In genomic region chr1:2242814-2243725, GRCh38 we compare ENCODE assay signal across 14 cellular contexts. TPM values are rescaled to one million over a fixed set of nuclear protein-coding genes. Genes with fewer than 3 reads are reported as not detected.
DNase-seq lines count a peak whose midpoint lies in the region; ATAC-seq, FAIRE-seq and TF ChIP-seq lines count a peak whose summit lies in the region.
"Had no signal": no experiment of that assay in that cellular context is flagged by ENCODE, and none has a peak within 500 bp of the region (broad histone marks: within the 10 kb centered on the region; RNA-seq: fewer than 3 reads in every experiment).

No MANE protein-coding gene starts in this region.

- H3K27ac Mint-ChIP-seq in T-helper 17 cell (peak overlapping the region; percentile 88), osteocyte (ENCODE audit: unreplicated experiment) (peak overlapping the region; percentile 1)
- H3K27ac Mint-ChIP-seq: activated B cell treated with CpG ODN at 0.5 μM for 24 hours; stimulated activated naive CD8-positive, alpha-beta T cell treated with anti-CD3 and anti-CD28 coated beads, Interleukin-15, Interleukin-2, amounts not matched to agents 100 ng/mL and 50 ng/mL, for 24 hours had no signal

- DNase-seq in COLO668 (lab: John Stamatoyannopoulos, UW; ENCODE audit: unreplicated experiment) (peak; percentile 26), T-helper 17 cell (no peak), left cardiac atrium (peak; percentile 58), osteocyte (ENCODE audit: extremely low spot score, unreplicated experiment) (no peak), NCI-H2081 treated with DMSO at 0.1 percent for 48 hours (lab: John Stamatoyannopoulos, UW) (no peak), esophagus squamous epithelium (lab: John Stamatoyannopoulos, UW) (no peak), urothelium cell line (ENCODE audit: low spot score) (no peak), SKM-1 treated with dmso at 0.1 percent for 144 hours (lab: John Stamatoyannopoulos, UW; ENCODE audit: unreplicated experiment) (no peak)
- DNase-seq: activated B cell treated with CpG ODN at 0.5 μM for 24 hours; activated effector memory CD4-positive, alpha-beta T cell treated with Interleukin-2 at 50 U/mL for 16 hours; cortex of kidney; DMS79; NCI-H510A had no signal

- TF ChIP-seq CTCF in osteocyte (IDR thresholded peaks at IDR 0.05) = no peak
- TF ChIP-seq CTCF in esophagus squamous epithelium (IDR thresholded peaks at IDR 0.05) = no peak

- no peaks in the 10 kb centered on the region for H3K9me3 Mint-ChIP-seq in osteocyte (ENCODE audit: unreplicated experiment)
- H3K9me3 Mint-ChIP-seq: activated B cell treated with CpG ODN at 0.5 μM for 24 hours; stimulated activated naive CD8-positive, alpha-beta T cell treated with anti-CD3 and anti-CD28 coated beads, Interleukin-15, Interleukin-2, amounts not matched to agents 100 ng/mL and 50 ng/mL, for 24 hours had no signal

- H3K36me3 Mint-ChIP-seq in T-helper 17 cell (ENCODE audit: low read depth) (peaks cover 5% of the 10 kb centered on the region), osteocyte (ENCODE audit: unreplicated experiment) (peaks cover 1% of the 10 kb centered on the region)

- peaks cover 60% of the 10 kb centered on the region for H3K4me1 Mint-ChIP-seq in T-helper 17 cell
- peaks cover 79% of the 10 kb centered on the region for H3K4me1 Mint-ChIP-seq in osteocyte (ENCODE audit: unreplicated experiment)

- no peaks in the 10 kb centered on the region for H3K27me3 ChIP-seq in esophagus squamous epithelium

- FAIRE-seq in urothelium cell line (lab: Jason Lieb, UNC) = no peak

- H3K4me3 Mint-ChIP-seq in T-helper 17 cell (peak overlapping the region; percentile 61), osteocyte (ENCODE audit: unreplicated experiment) (no peak overlapping the region)
- H3K4me3 Mint-ChIP-seq: activated B cell treated with CpG ODN at 0.5 μM for 24 hours; stimulated activated naive CD8-positive, alpha-beta T cell treated with anti-CD3 and anti-CD28 coated beads, Interleukin-15, Interleukin-2, amounts not matched to agents 100 ng/mL and 50 ng/mL, for 24 hours had no signal

- H3K4me1 ChIP-seq in esophagus squamous epithelium = peaks cover 57 to 95% (median 71%) of the 10 kb centered on the region in 3 donors

- no peak for TF ChIP-seq POLR2A in esophagus squamous epithelium (IDR thresholded peaks at IDR 0.05)

- intact Hi-C loops in left cardiac atrium (cut with DNase I) (no loop called here), esophagus squamous epithelium (cut with DNase I) (no loop called here)

- H3K27me3 Mint-ChIP-seq in T-helper 17 cell (no peaks in the 10 kb centered on the region), osteocyte (ENCODE audit: unreplicated experiment) (no peaks in the 10 kb centered on the region)
- H3K27me3 Mint-ChIP-seq: activated B cell treated with CpG ODN at 0.5 μM for 24 hours; stimulated activated naive CD8-positive, alpha-beta T cell treated with anti-CD3 and anti-CD28 coated beads, Interleukin-15, Interleukin-2, amounts not matched to agents 100 ng/mL and 50 ng/mL, for 24 hours had no signal

- H3K27ac ChIP-seq in esophagus squamous epithelium = peak overlapping the region in 1 of 4 donors; percentile 31

- no peak overlapping the region for H3K4me3 ChIP-seq in esophagus squamous epithelium

- 64 to 77% methylated on average over 19 to 20 of the region's 33 CpGs for WGBS in esophagus squamous epithelium, 2 donors

- H3K9me3 ChIP-seq in T-helper 17 cell (ENCODE audit: control insufficient read depth, low read length, poor library complexity, severe bottlenecking) (no peaks in the 10 kb centered on the region), esophagus squamous epithelium (no peaks in the 10 kb centered on the region)

- ATAC-seq in T-helper 17 cell (no peak), left cardiac atrium (peak; percentile 68)

- H3K36me3 ChIP-seq in esophagus squamous epithelium = peaks cover 0 to 25% (median 0%) of the 10 kb centered on the region in 3 donors

RNA-seq across cellular contexts. Expression of gene SKI, which starts 15.0 kb away (rescaled TPM):
- total RNA-seq in T-helper 17 cell (100 to 1,000 TPM; 183 to 215 TPM), left cardiac atrium (10 to 100 TPM; 47.1 to 66.9 TPM), osteocyte (131 and 132 TPM in 2 replicates), esophagus squamous epithelium (10 to 100 TPM; 18.2 to 38.8 (median 25.2) TPM)

RNA-seq across cellular contexts. Expression of gene FAAP20, which starts 48.5 kb away (rescaled TPM):
- total RNA-seq in T-helper 17 cell = 10 to 100 TPM; 44.6 to 48.6 TPM
- total RNA-seq in left cardiac atrium = 10 to 100 TPM; 35.4 to 41.4 TPM
- 85.1 and 90.4 TPM in 2 replicates for total RNA-seq in osteocyte
- 10 to 100 TPM in 3 of 4 donors, 1 to 10 TPM in 1; 8.6 to 22.5 (median 18.1) TPM for total RNA-seq in esophagus squamous epithelium

Comparison
In these comparisons a context has a peak if more than half of its experiments do, and no peak if none do; other contexts are left out.
1. DNase-seq: peak in COLO668 (single experiment) and left cardiac atrium (single experiment); none in T-helper 17 cell (0 of 3), osteocyte (single experiment), NCI-H2081 treated with DMSO at 0.1 percent for 48 hours (single experiment), esophagus squamous epithelium (single experiment), urothelium cell line (single experiment) and SKM-1 treated with dmso at 0.1 percent for 144 hours (single experiment).